ENCODE assay signal across 15 cellular contexts in the genomic region with DNA sequence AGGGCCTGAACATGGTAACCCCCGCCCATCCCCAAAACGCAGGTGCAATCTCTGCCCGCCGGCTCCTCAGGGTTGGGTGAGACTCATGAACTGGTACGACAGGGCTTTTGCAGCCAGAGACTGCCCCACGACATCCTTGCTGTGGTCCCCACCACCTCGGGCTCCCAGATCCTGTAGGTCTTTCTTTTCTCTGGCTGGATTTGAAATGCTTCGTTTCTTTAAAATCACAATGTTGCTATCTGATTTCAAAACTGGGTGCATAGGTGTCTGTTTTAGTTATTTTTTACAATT. TPM values are rescaled to one million over a fixed set of nuclear protein-coding genes. Genes with fewer than 3 reads are reported as not detected.
DNase-seq lines count a peak whose midpoint lies in the region; ATAC-seq and TF ChIP-seq lines count a peak whose summit lies in the region.
"Had no signal": no experiment of that assay in that cellular context is flagged by ENCODE, and none has a peak within 500 bp of the region (broad histone marks: within the 10 kb centered on the region; RNA-seq: fewer than 3 reads in every experiment).

No MANE protein-coding gene starts in this region.

- no peak overlapping the region for H3K27ac Mint-ChIP-seq in naive thymus-derived CD4-positive, alpha-beta T cell
- H3K27ac Mint-ChIP-seq: CD4-positive, CD25-positive, alpha-beta regulatory T cell; CD8-positive, alpha-beta T cell had no signal

- no peak overlapping the region for H3K27ac ChIP-seq in RWPE2 (ENCODE audit: poor library complexity, severe bottlenecking)
- H3K27ac ChIP-seq in lower lobe of right lung = no peak overlapping the region
- no peak overlapping the region for H3K27ac ChIP-seq in spleen
- no peak overlapping the region for H3K27ac ChIP-seq in naive thymus-derived CD4-positive, alpha-beta T cell (ENCODE audit: low read depth, low read length)
- H3K27ac ChIP-seq in Peyer's patch = no peak overlapping the region

- peaks cover 0 to 2% (median 0%) of the 10 kb centered on the region in 11 donors for H3K9me3 Mint-ChIP-seq in naive thymus-derived CD4-positive, alpha-beta T cell
- H3K9me3 Mint-ChIP-seq: CD4-positive, CD25-positive, alpha-beta regulatory T cell; CD8-positive, alpha-beta T cell had no signal

- H3K4me1 ChIP-seq in RWPE2 (ENCODE audit: insufficient read depth, poor library complexity, severe bottlenecking) (no peaks in the 10 kb centered on the region), lower lobe of right lung (peaks cover 5% of the 10 kb centered on the region), spleen (peaks cover 0 to 45% (median 16%) of the 10 kb centered on the region in 6 donors), Peyer's patch (no peaks in the 10 kb centered on the region)
- H3K4me1 ChIP-seq in naive thymus-derived CD4-positive, alpha-beta T cell (ENCODE audit: control insufficient read depth in 2 of 2, insufficient read depth in 2 of 2, low read length in 2 of 2) = no peaks in the 10 kb centered on the region

- DNase-seq in RWPE2 (ENCODE audit: low spot score) (peak; percentile 45), lower lobe of right lung (peak; percentile 20), spleen (peak; percentile 54), GOT3 (lab: John Stamatoyannopoulos, UW) (no peak), Peyer's patch (no peak)
- DNase-seq in naive thymus-derived CD4-positive, alpha-beta T cell = no peak
- DNase-seq: C1 segment of cervical spinal cord; Caco-2; CD4-positive, CD25-positive, alpha-beta regulatory T cell; CD8-positive, alpha-beta T cell; DMS153; DND-41; H7; HCEC 1CT had no signal

- peaks cover 5 to 19% (median 11%) of the 10 kb centered on the region in 5 donors for H3K27me3 Mint-ChIP-seq in naive thymus-derived CD4-positive, alpha-beta T cell

- H3K9me3 ChIP-seq in RWPE2 (ENCODE audit: severe bottlenecking) (no peaks in the 10 kb centered on the region), lower lobe of right lung (no peaks in the 10 kb centered on the region), spleen (no peaks in the 10 kb centered on the region), Peyer's patch (no peaks in the 10 kb centered on the region)
- no peaks in the 10 kb centered on the region for H3K9me3 ChIP-seq in naive thymus-derived CD4-positive, alpha-beta T cell (ENCODE audit: control insufficient read depth in 2 of 3, low read length in 3 of 3)
- H3K9me3 ChIP-seq: Caco-2 had no signal

- ATAC-seq in RWPE2 (ENCODE audit: low read depth) = no peak
- ATAC-seq in lower lobe of right lung = no peak
- ATAC-seq in naive thymus-derived CD4-positive, alpha-beta T cell = no peak
- ATAC-seq: CD8-positive, alpha-beta T cell had no signal

- intact Hi-C loops in lower lobe of right lung (cut with DNase I) (no loop called here), spleen (cut with DNase I; ENCODE audit: low total_unique reads) (no loop called here)
- intact Hi-C loops in naive thymus-derived CD4-positive, alpha-beta T cell (cut with micrococcal nuclease) = no loop called here

- H3K4me1 Mint-ChIP-seq in naive thymus-derived CD4-positive, alpha-beta T cell = peaks cover 0 to 10% (median 6%) of the 10 kb centered on the region in 7 donors

- H3K36me3 ChIP-seq in RWPE2 (ENCODE audit: low read depth) = no peaks in the 10 kb centered on the region
- no peaks in the 10 kb centered on the region for H3K36me3 ChIP-seq in lower lobe of right lung
- H3K36me3 ChIP-seq in spleen = peaks cover 0 to 3% (median 0%) of the 10 kb centered on the region in 6 donors
- H3K36me3 ChIP-seq in naive thymus-derived CD4-positive, alpha-beta T cell (ENCODE audit: control insufficient read depth in 2 of 3, insufficient read depth in 3 of 3, low read length in 3 of 3) = no peaks in the 10 kb centered on the region
- H3K36me3 ChIP-seq in Peyer's patch = no peaks in the 10 kb centered on the region

- CTCF ChIA-PET in naive thymus-derived CD4-positive, alpha-beta T cell (lab: Charles Lee) = interaction anchor here (1.1 kb wide), 1 partner anchor 19 kb away, joined by 3 read pairs; no protein-coding TSS in a partner anchor

- no peak overlapping the region for H3K4me3 Mint-ChIP-seq in naive thymus-derived CD4-positive, alpha-beta T cell
- H3K4me3 Mint-ChIP-seq: CD4-positive, CD25-positive, alpha-beta regulatory T cell; CD8-positive, alpha-beta T cell had no signal

- POLR2A ChIA-PET in naive thymus-derived CD4-positive, alpha-beta T cell (lab: Charles Lee) = no interaction called here

- H3K27me3 ChIP-seq in RWPE2 (ENCODE audit: insufficient read depth, poor library complexity, severe bottlenecking) (no peaks in the 10 kb centered on the region), lower lobe of right lung (ENCODE audit: low read depth) (peaks cover 8% of the 10 kb centered on the region), spleen (replicated peaks in 1 of 7) (peaks cover 0 to 25% (median 0%) of the 10 kb centered on the region in 7 donors), Peyer's patch (no peaks in the 10 kb centered on the region)
- H3K27me3 ChIP-seq in naive thymus-derived CD4-positive, alpha-beta T cell (ENCODE audit: control insufficient read depth in 2 of 2, insufficient read depth in 2 of 2, low read length in 2 of 2) = no peaks in the 10 kb centered on the region

- TF ChIP-seq CTCF in RWPE2 (IDR thresholded peaks at IDR 0.05; ENCODE audit: poor library complexity, severe bottlenecking) (no peak), lower lobe of right lung (IDR thresholded peaks at IDR 0.05) (no peak), spleen (IDR thresholded peaks at IDR 0.05 in 8 of 11, conservative IDR thresholded peaks at IDR 0.05 in 3 of 11) (no peak), Peyer's patch (IDR thresholded peaks at IDR 0.05) (no peak)

- H3K36me3 Mint-ChIP-seq in naive thymus-derived CD4-positive, alpha-beta T cell = peaks cover 0 to 7% (median 0%) of the 10 kb centered on the region in 5 donors
- H3K36me3 Mint-ChIP-seq: CD8-positive, alpha-beta T cell had no signal

- TF ChIP-seq POLR2A in spleen (IDR thresholded peaks at IDR 0.05) (no peak), Peyer's patch (IDR thresholded peaks at IDR 0.05) (no peak)

- H3K4me3 ChIP-seq in RWPE2 (ENCODE audit: severe bottlenecking) = no peak overlapping the region
- no peak overlapping the region for H3K4me3 ChIP-seq in lower lobe of right lung
- H3K4me3 ChIP-seq in spleen = no peak overlapping the region
- H3K4me3 ChIP-seq in naive thymus-derived CD4-positive, alpha-beta T cell (ENCODE audit: low read length) = no peak overlapping the region
- no peak overlapping the region for H3K4me3 ChIP-seq in Peyer's patch

- WGBS in spleen, 5 donors = 85 to 94% (median 91%) methylated on average over 8 of the region's 8 CpGs

RNA-seq across cellular contexts. Expression of gene WDR86, which starts 21.9 kb away (rescaled TPM):
- total RNA-seq in lower lobe of right lung (4.4 TPM), spleen (10 to 100 TPM; 15.4 to 71.9 (median 58.1) TPM), Peyer's patch (10 to 100 TPM in 1 of 4 donors, 1 to 10 TPM in 2, not detected in 1; 5.9 to 13.2 (median 6.6) TPM)
- 10 to 100 TPM in 1 of 3 donors, 1 to 10 TPM in 2; 2.8 to 29.5 (median 8.6) TPM for polyA plus RNA-seq in spleen
- total RNA-seq in naive thymus-derived CD4-positive, alpha-beta T cell = 1 to 10 TPM in 2 of 5 experiments, not detected in 3; 1.6 to 9.7 TPM
- polyA plus RNA-seq in naive thymus-derived CD4-positive, alpha-beta T cell = 1 to 10 TPM in 1 of 2 donors, under 1 TPM in 1; 0.24 to 3.1 TPM
- total RNA-seq: A172 had no signal

RNA-seq across cellular contexts. Expression of gene NUB1, which starts 46.3 kb away (rescaled TPM):
- 53.7 TPM for total RNA-seq in lower lobe of right lung
- 10 to 100 TPM; 60.2 to 80.9 (median 70.2) TPM for total RNA-seq in spleen
- 10 to 100 TPM; 25.2 to 48.2 (median 26.1) TPM for polyA plus RNA-seq in spleen
- total RNA-seq in naive thymus-derived CD4-positive, alpha-beta T cell = 100 to 1,000 TPM in 2 of 5 experiments, 10 to 100 TPM in 3; 75.1 to 116 (median 82.0) TPM
- polyA plus RNA-seq in naive thymus-derived CD4-positive, alpha-beta T cell = 10 to 100 TPM; 58.1 to 68.6 TPM
- total RNA-seq in Peyer's patch = 10 to 100 TPM; 66.4 to 90.8 (median 68.2) TPM

RNA-seq across cellular contexts. Expression of gene CRYGN, which starts 52.0 kb away (rescaled TPM):
- total RNA-seq in lower lobe of right lung = not detected
- total RNA-seq in spleen = 1 to 10 TPM in 3 of 7 donors, under 1 TPM in 3, not detected in 1; 0.17 to 2.5 (median 0.92) TPM
- polyA plus RNA-seq in spleen = under 1 TPM; 0.27 to 0.72 (median 0.32) TPM
- 1 to 10 TPM in 1 of 5 experiments, under 1 TPM in 2, not detected in 2; 0.46 to 1.1 (median 0.61) TPM for total RNA-seq in naive thymus-derived CD4-positive, alpha-beta T cell
- polyA plus RNA-seq in naive thymus-derived CD4-positive, alpha-beta T cell = under 1 TPM; 0.33 to 0.48 TPM
- not detected for total RNA-seq in Peyer's patch
- total RNA-seq: A172; Caco-2; CD8-positive, alpha-beta T cell had no signal

Comparison
In these comparisons a context has a peak if more than half of its experiments do, and no peak if none do; other contexts are left out.
1. DNase-seq: peak in RWPE2 (single experiment), lower lobe of right lung (single experiment) and spleen (single experiment); none in naive thymus-derived CD4-positive, alpha-beta T cell (0 of 9), GOT3 (single experiment) and Peyer's patch (0 of 3).